In the genomic region with DNA sequence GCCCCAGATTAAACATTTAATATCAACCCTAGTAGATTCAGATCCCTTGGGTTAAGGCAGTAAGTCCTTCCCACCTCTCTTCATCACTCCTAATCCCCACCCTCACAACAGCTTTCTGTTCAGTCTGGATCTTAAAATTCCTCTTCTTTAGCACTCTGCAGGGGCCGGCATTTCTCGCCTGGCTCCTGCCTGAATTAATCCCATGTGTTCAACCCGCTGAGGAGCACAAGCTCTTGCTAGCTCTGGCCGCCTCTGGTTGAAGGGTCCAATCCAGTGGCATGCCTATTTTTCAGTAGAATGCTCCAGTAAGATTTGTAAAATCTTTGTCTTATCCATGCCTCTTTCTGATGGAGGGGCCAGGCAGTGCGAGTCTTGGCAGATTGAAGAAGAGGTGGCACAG, we compare ENCODE assay signal across 24 cellular contexts. TPM values are rescaled to one million over a fixed set of nuclear protein-coding genes. Genes with fewer than 3 reads are reported as not detected.
DNase-seq lines count a peak whose midpoint lies in the region; ATAC-seq, FAIRE-seq and TF ChIP-seq lines count a peak whose summit lies in the region.
"Had no signal": no experiment of that assay in that cellular context is flagged by ENCODE, and none has a peak within 500 bp of the region (broad histone marks: within the 10 kb centered on the region; RNA-seq: fewer than 3 reads in every experiment).

No MANE protein-coding gene starts in this region.

- TF ChIP-seq CTCF in AG10803 (conservative IDR thresholded peaks at IDR 0.05; ENCODE audit: low read length) (no peak), HFFc6 (IDR thresholded peaks at IDR 0.05) (no peak), endodermal cell (conservative IDR thresholded peaks at IDR 0.05) (no peak), neural progenitor cell (IDR thresholded peaks at IDR 0.05) (no peak), OCI-LY7 (conservative IDR thresholded peaks at IDR 0.05; ENCODE audit: low read length) (no peak), chondrocyte (IDR thresholded peaks at IDR 0.05) (no peak), HepG2 (CRISPR knock-in tag; IDR thresholded peaks at IDR 0.05) (no peak)

- no peak overlapping the region for H3K4me3 ChIP-seq in AG10803 (ENCODE audit: low read length)
- no peak overlapping the region for H3K4me3 ChIP-seq in endodermal cell (ENCODE audit: low read length)
- no peak overlapping the region for H3K4me3 ChIP-seq in neural progenitor cell
- no peak overlapping the region for H3K4me3 ChIP-seq in OCI-LY7 (ENCODE audit: low read depth, low read length, poor library complexity, severe bottlenecking)
- no peak overlapping the region for H3K4me3 ChIP-seq in HepG2 (replicated peaks in 1 of 3; ENCODE audit: insufficient read depth in 1 of 3, low read depth in 2 of 3, low read length in 3 of 3)
- H3K4me3 ChIP-seq: A549, MG63 had no signal

- H3K4me1 ChIP-seq in endodermal cell (ENCODE audit: control insufficient read depth, insufficient read depth, low read length) (peaks cover 5% of the 10 kb centered on the region), neural progenitor cell (peaks cover 6% of the 10 kb centered on the region), OCI-LY7 (ENCODE audit: insufficient read depth, low read length, poor library complexity, severe bottlenecking) (no peaks in the 10 kb centered on the region), HepG2 (ENCODE audit: insufficient read depth, low read length) (peaks cover 40% of the 10 kb centered on the region)

- CTCF ChIA-PET in OCI-LY7 (lab: Charles Lee; ENCODE audit: unreplicated experiment) (no interaction called here), HepG2 (lab: Yijun Ruan, JAX; ENCODE audit: low intra/inter-chr PET ratio, low total read pairs) (no interaction called here)

- H3K4me3 Mint-ChIP-seq in HFFc6 (no peak overlapping the region), endodermal cell (no peak overlapping the region), neural progenitor cell (no peak overlapping the region), chondrocyte (ENCODE audit: unreplicated experiment) (no peak overlapping the region)
- H3K4me3 Mint-ChIP-seq: IgD-negative memory B cell had no signal

- POLR2A ChIA-PET in OCI-LY7 (lab: Charles Lee) (no interaction called here), HepG2 (lab: Yijun Ruan, JAX) (no interaction called here)

- H4K20me1 ChIP-seq in neural progenitor cell (ENCODE audit: low read depth) (no peaks in the 10 kb centered on the region), OCI-LY7 (ENCODE audit: insufficient read depth, low read length) (no peaks in the 10 kb centered on the region), HepG2 (ENCODE audit: insufficient read depth, low read length) (no peaks in the 10 kb centered on the region)

- H3K9me3 ChIP-seq in endodermal cell (ENCODE audit: control insufficient read depth, low read length): no peaks in the 10 kb centered on the region
- H3K9me3 ChIP-seq in neural progenitor cell (ENCODE audit: low read depth): no peaks in the 10 kb centered on the region
- H3K9me3 ChIP-seq in OCI-LY7 (ENCODE audit: low read length): no peaks in the 10 kb centered on the region
- no peaks in the 10 kb centered on the region for H3K9me3 ChIP-seq in HepG2 (ENCODE audit: low read length)
- H3K9me3 ChIP-seq: A549, MG63, SK-N-SH had no signal

- ATAC-seq in HG02981 (IDR thresholded peaks at IDR 0.05; ENCODE audit: unreplicated experiment) (no peak), HepG2 (no peak)
- ATAC-seq: A549 had no signal

- TF ChIP-seq POLR2A in HepG2 (IDR thresholded peaks at IDR 0.05; ENCODE audit: insufficient read depth in 1 of 2, low read depth in 2 of 2, low read length in 2 of 2): no peak

- H3K9ac ChIP-seq in endodermal cell (ENCODE audit: extremely low read depth, low read length, poor library complexity, severe bottlenecking): no peak overlapping the region
- no peak overlapping the region for H3K9ac ChIP-seq in neural progenitor cell
- H3K9ac ChIP-seq in HepG2 (ENCODE audit: insufficient read depth, low read depth, low read length): no peak overlapping the region
- H3K9ac ChIP-seq: SK-N-SH had no signal

- WGBS in endodermal cell (ENCODE audit: insufficient coverage in 1 of 2, insufficient read length in 1 of 2), 2 experiments: 81 to 82% methylated on average over 4 to 5 of the region's 5 CpGs
- 83% methylated on average over 5 of the region's 5 CpGs for WGBS in HepG2 (ENCODE audit: low lambda C conversion rate)

- H3K27ac ChIP-seq in endodermal cell (ENCODE audit: low read depth, low read length) (no peak overlapping the region), neural progenitor cell (no peak overlapping the region), OCI-LY7 (ENCODE audit: low read depth, low read length, poor library complexity, severe bottlenecking) (no peak overlapping the region), HepG2 (ENCODE audit: extremely low read length, insufficient read depth, low read length) (no peak overlapping the region)
- H3K27ac ChIP-seq: A549, HL-60 had no signal

- intact Hi-C loops in OCI-LY7 (cut with micrococcal nuclease; ENCODE audit: unreplicated experiment) (no loop called here), HepG2 (cut with micrococcal nuclease; ENCODE audit: unreplicated experiment) (no loop called here)

- H3K9me3 Mint-ChIP-seq in HFFc6 (peaks cover 8% of the 10 kb centered on the region; the same call in 1 of the 2 replicates), endodermal cell (peaks cover 3% of the 10 kb centered on the region), neural progenitor cell (no peaks in the 10 kb centered on the region), chondrocyte (ENCODE audit: low read depth) (peaks cover 4% of the 10 kb centered on the region)
- H3K9me3 Mint-ChIP-seq: IgD-negative memory B cell had no signal

- H3K9me2 ChIP-seq in OCI-LY7 (ENCODE audit: insufficient read depth, low read length): no peaks in the 10 kb centered on the region
- H3K9me2 ChIP-seq: SK-N-SH had no signal

- H3K27ac Mint-ChIP-seq in HFFc6 (peak overlapping the region; percentile 65; the same call in 1 of the 2 replicates), endodermal cell (no peak overlapping the region), neural progenitor cell (peak overlapping the region; percentile 24), chondrocyte (ENCODE audit: unreplicated experiment) (no peak overlapping the region)

- H3K36me3 ChIP-seq in endodermal cell (ENCODE audit: control insufficient read depth, insufficient read depth, low read length): no peaks in the 10 kb centered on the region
- H3K36me3 ChIP-seq in neural progenitor cell: no peaks in the 10 kb centered on the region
- H3K36me3 ChIP-seq in OCI-LY7 (ENCODE audit: insufficient read depth, low read length): no peaks in the 10 kb centered on the region
- H3K36me3 ChIP-seq in HepG2 (replicated peaks in 1 of 2; ENCODE audit: control insufficient read depth in 1 of 2, insufficient read depth in 2 of 2, low read length in 2 of 2): no peaks in the 10 kb centered on the region
- H3K36me3 ChIP-seq: MG63 had no signal

- H3K27me3 ChIP-seq in endodermal cell (ENCODE audit: control insufficient read depth, insufficient read depth, low read length, poor library complexity, severe bottlenecking) (no peaks in the 10 kb centered on the region), neural progenitor cell (no peaks in the 10 kb centered on the region), HepG2 (ENCODE audit: control insufficient read depth in 1 of 2, insufficient read depth in 2 of 2, low read length in 2 of 2) (no peaks in the 10 kb centered on the region)
- H3K27me3 ChIP-seq: MG63 had no signal

- no peak overlapping the region for H2AFZ ChIP-seq in neural progenitor cell (replicated peaks)
- H2AFZ ChIP-seq in OCI-LY7 (ENCODE audit: low read length): no peak overlapping the region
- no peak overlapping the region for H2AFZ ChIP-seq in HepG2 (ENCODE audit: low read length)

- H3K4me2 ChIP-seq in neural progenitor cell (peak overlapping the region; percentile 8), OCI-LY7 (ENCODE audit: low read length) (no peak overlapping the region), HepG2 (ENCODE audit: low read depth, low read length) (no peak overlapping the region)
- H3K4me2 ChIP-seq: A549, SK-N-SH had no signal

- TF ChIP-seq EP300 in HepG2 (IDR thresholded peaks at IDR 0.05; ENCODE audit: low read depth in 2 of 2, low read length in 2 of 2): no peak
- TF ChIP-seq EP300 in HepG2 (CRISPR knock-in tag; IDR thresholded peaks at IDR 0.05; ENCODE audit: borderline replicate concordance): no peak

- H3K36me3 Mint-ChIP-seq in HFFc6 (ENCODE audit: low read depth) (peaks cover 13% of the 10 kb centered on the region), endodermal cell (ENCODE audit: low read depth) (peaks cover 8% of the 10 kb centered on the region), neural progenitor cell (peaks cover 2% of the 10 kb centered on the region), chondrocyte (ENCODE audit: low read depth) (no peaks in the 10 kb centered on the region)

- TF ChIP-seq RAD21 in HepG2 (CRISPR knock-in tag; IDR thresholded peaks at IDR 0.05): no peak

- H3K27me3 Mint-ChIP-seq in HFFc6 (ENCODE audit: insufficient read depth) (no peaks in the 10 kb centered on the region; the same call in 1 of the 2 replicates), endodermal cell (ENCODE audit: insufficient read depth) (no peaks in the 10 kb centered on the region), neural progenitor cell (ENCODE audit: insufficient read depth, low read depth) (peaks cover 6% of the 10 kb centered on the region), chondrocyte (ENCODE audit: low read depth) (no peaks in the 10 kb centered on the region)

- H3K4me1 Mint-ChIP-seq in HFFc6 (ENCODE audit: low read depth) (peaks cover 76% of the 10 kb centered on the region), endodermal cell (peaks cover 19% of the 10 kb centered on the region), neural progenitor cell (peaks cover 16% of the 10 kb centered on the region), chondrocyte (ENCODE audit: low read depth) (peaks cover 17% of the 10 kb centered on the region)

- DNase-seq in AG10803 (ENCODE audit: low read depth) (peak; percentile 48), HFFc6 (no peak), endodermal cell (peak; percentile 74), neural progenitor cell (ENCODE audit: low spot score) (peak; percentile 80), OCI-LY7 (ENCODE audit: low spot score) (no peak), chondrocyte (ENCODE audit: low spot score) (no peak), HepG2 (ENCODE audit: low spot score) (no peak)
- DNase-seq: C1 segment of cervical spinal cord, DMS79 treated with DMSO at 0.1 percent for 48 hours, Karpas-422, MG63, NCI-H1048, NCI-H1436, NCI-H1930, NCI-H226, NCI-H524 treated with DMSO at 0.1 percent for 48 hours, OCI-M1, SHP77 treated with DMSO at 0.1 percent for 48 hours, SK-N-SH had no signal

- in situ Hi-C loops in HepG2 (cut with HindIII; ENCODE audit: extremely low pct_ligation_motif_present, low pct_unique_long_range_greater_than_20kb): no loop called here

- FAIRE-seq in HepG2 (lab: Jason Lieb, UNC): no peak
- FAIRE-seq: A549, H54 had no signal

- H3K79me2 ChIP-seq in neural progenitor cell (ENCODE audit: low read depth) (no peaks in the 10 kb centered on the region), OCI-LY7 (ENCODE audit: insufficient read depth, low read depth, low read length) (no peaks in the 10 kb centered on the region), HepG2 (ENCODE audit: insufficient read depth, low read length) (no peaks in the 10 kb centered on the region)

- BruUV-seq in OCI-LY7 (replicated peaks; lab: Mats Ljungman, UMichigan) (no TSS peak), HepG2 (replicated peaks; lab: Mats Ljungman, UMichigan) (no TSS peak)

- peaks cover 9% of the 10 kb centered on the region for H3F3A ChIP-seq in neural progenitor cell (ENCODE audit: low read depth)

RNA-seq across cellular contexts. Expression of a gene that starts 59.2 kb away (rescaled TPM):
- total RNA-seq in HFFc6 (2021; fragmentation: NEBNext Ultra II Directional; extraction: Animal tissue kit (Norgen Biotek cat#: 25700)): 100 to 1,000 TPM; 135 to 151 (median 140) TPM
- total RNA-seq in endodermal cell (100 to 1,000 TPM; 123 to 131 TPM), neural progenitor cell (ENCODE audit: low replicate concordance) (67.9 and 108 TPM in 2 replicates), OCI-LY7 (2022) (177 and 184 TPM in 2 replicates), chondrocyte (67.3 to 75.5 TPM (median 71.8 TPM) in 3 replicates), HepG2 (2016; rRNA removed; fragmentation: Illumina TruSeq; extraction: Trizol) (432 and 638 TPM in 2 replicates)
- 125 TPM for polyA plus RNA-seq in endodermal cell (2013, experiment 1 of 2)
- 110 TPM for polyA plus RNA-seq in endodermal cell (2013, experiment 2 of 2)
- total RNA-seq in OCI-LY7 (2014; rRNA removed; shearing (Covaris generic)): 64.9 and 83.0 TPM in 2 replicates
- total RNA-seq in HepG2 (2016; cell fraction: cytosol; rRNA removed; fragmentation: Illumina TruSeq; extraction: Trizol; ENCODE audit: low read depth): 65.6 and 75.3 TPM in 2 replicates
- total RNA-seq in HepG2 (2016; cell fraction: insoluble cytoplasmic fraction; rRNA removed; fragmentation: Illumina TruSeq; extraction: Trizol): 436 and 657 TPM in 2 replicates
- total RNA-seq in HepG2 (2016; cell fraction: membrane; rRNA removed; fragmentation: Illumina TruSeq; extraction: Trizol): 216 TPM in 2 replicates
- 130 and 153 TPM in 2 replicates for total RNA-seq in HepG2 (2016; cell fraction: nucleus; rRNA removed; fragmentation: Illumina TruSeq; extraction: Trizol)
- 207 and 234 TPM in 2 replicates for polyA plus RNA-seq in HepG2 (2011; rRNA removed)
- 139 and 166 TPM in 2 replicates for polyA plus RNA-seq in HepG2 (2011; cell fraction: cytosol; rRNA removed)
- polyA plus RNA-seq in HepG2 (2011; cell fraction: nucleus; rRNA removed): 47.1 and 59.8 TPM in 2 replicates
- polyA plus RNA-seq in HepG2 (2012): 126 and 167 TPM in 2 replicates
- 67.1 and 71.7 TPM in 2 replicates for polyA plus RNA-seq in HepG2 (2016; cell fraction: cytosol; fragmentation: Illumina TruSeq; extraction: Trizol; ENCODE audit: low read depth)
- 674 and 738 TPM in 2 replicates for polyA plus RNA-seq in HepG2 (2016; cell fraction: insoluble cytoplasmic fraction; fragmentation: Illumina TruSeq; extraction: Trizol; ENCODE audit: low read depth)
- polyA plus RNA-seq in HepG2 (2016; cell fraction: membrane; fragmentation: Illumina TruSeq; extraction: Trizol; ENCODE audit: low read depth): 166 and 175 TPM in 2 replicates
- polyA plus RNA-seq in HepG2 (2016; cell fraction: nucleus; fragmentation: Illumina TruSeq; extraction: Trizol; ENCODE audit: insufficient read depth, low read depth): 241 and 258 TPM in 2 replicates
- polyA minus RNA-seq in HepG2 (2011; rRNA and poly(A)+ RNA removed; ENCODE audit: low replicate concordance): 211 and 254 TPM in 2 replicates
- polyA minus RNA-seq in HepG2 (2011; cell fraction: cytosol; rRNA and poly(A)+ RNA removed): 91.9 and 119 TPM in 2 replicates
- polyA minus RNA-seq in HepG2 (2011; cell fraction: nucleus; rRNA and poly(A)+ RNA removed): 108 and 125 TPM in 2 replicates

Comparison
In these comparisons a context has a peak if more than half of its experiments do, and no peak if none do; other contexts are left out.
1. DNase-seq: peak in AG10803 (single experiment), endodermal cell (single experiment) and neural progenitor cell (single experiment); none in HFFc6 (single experiment), OCI-LY7 (single experiment), chondrocyte (single experiment) and HepG2 (single experiment).
2. H3K27ac Mint-ChIP-seq: peak in HFFc6 (single experiment) and neural progenitor cell (single experiment); none in endodermal cell (single experiment) and chondrocyte (single experiment).